Comparison of ENCODE assay signal across 8 cellular contexts in the genomic region with DNA sequence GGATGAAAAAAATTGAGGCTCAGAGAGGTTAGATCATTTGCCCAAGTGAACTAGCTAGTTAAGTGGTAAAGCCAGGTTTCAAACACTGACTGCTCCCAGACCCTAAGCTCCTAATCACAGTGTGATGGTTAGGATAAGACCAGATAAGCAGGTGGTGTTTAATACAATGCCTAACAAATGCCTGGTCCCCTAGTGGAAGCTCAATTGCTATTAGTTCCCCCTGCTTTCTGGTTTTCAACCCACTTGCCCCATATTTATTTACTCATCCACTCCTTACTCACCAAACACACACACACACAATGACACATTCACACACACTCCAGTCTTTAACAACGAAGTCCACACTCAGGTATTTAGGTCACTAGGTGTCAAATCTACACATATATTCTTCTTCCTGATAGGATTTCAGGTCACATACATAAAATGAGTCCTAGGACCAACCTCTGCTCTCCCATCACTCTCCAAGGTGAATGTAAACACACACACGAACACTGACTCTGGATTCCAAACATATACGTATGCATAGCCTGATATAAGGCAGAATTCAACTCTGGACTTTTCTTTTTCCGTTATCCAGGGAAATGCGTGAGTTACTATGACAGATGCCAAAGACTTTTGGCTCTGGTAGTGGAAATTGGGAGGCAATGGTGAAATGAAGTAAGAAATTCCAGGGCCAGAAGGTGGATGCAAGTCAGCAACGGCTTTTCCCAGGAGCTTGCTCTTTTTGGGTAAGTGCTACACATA.
DNase-seq lines count a peak whose midpoint lies in the region; ATAC-seq and TF ChIP-seq lines count a peak whose summit lies in the region.

No MANE protein-coding gene starts in this region.

- H2AFZ ChIP-seq in PC-3 (ENCODE audit: low read length) = peak overlapping the region; percentile 98

- no peaks in the 10 kb centered on the region for H3K36me3 Mint-ChIP-seq in T-helper 1 cell treated with Interleukin-12 subunit alpha and Interleukin-12 subunit beta and Interleukin-4 antibody, amounts not matched to agents 30 μg/mL and 1 μg/mL, for 36 hours (ENCODE audit: low read depth)

- TF ChIP-seq POLR2A in erythroblast (IDR thresholded peaks at IDR 0.05; ENCODE audit: low read length) = no peak
- TF ChIP-seq POLR2A in lower leg skin (IDR thresholded peaks at IDR 0.05) = no peak

- H3K27me3 Mint-ChIP-seq in T-helper 1 cell treated with Interleukin-12 subunit alpha and Interleukin-12 subunit beta and Interleukin-4 antibody, amounts not matched to agents 30 μg/mL and 1 μg/mL, for 36 hours (ENCODE audit: low read depth) = peaks cover 30% of the 10 kb centered on the region

- peaks cover 7% of the 10 kb centered on the region for H3K4me1 Mint-ChIP-seq in T-helper 1 cell treated with Interleukin-12 subunit alpha and Interleukin-12 subunit beta and Interleukin-4 antibody, amounts not matched to agents 30 μg/mL and 1 μg/mL, for 36 hours (ENCODE audit: low read depth)

- H3K27ac ChIP-seq in PC-3 (ENCODE audit: low read length) (no peak overlapping the region), psoas muscle (peak overlapping the region; percentile 83)

- H3K9me2 ChIP-seq in PC-3 (replicated peaks; ENCODE audit: low read length) = no peaks in the 10 kb centered on the region

- no peaks in the 10 kb centered on the region for H3K27me3 ChIP-seq in PC-3 (ENCODE audit: low read length)
- H3K27me3 ChIP-seq in psoas muscle (ENCODE audit: insufficient read depth in 3 of 3, low read length in 2 of 3) = no peaks in the 10 kb centered on the region

- no peaks in the 10 kb centered on the region for H4K20me1 ChIP-seq in PC-3 (ENCODE audit: low read length)

- BruUV-seq in PC-3 (replicated peaks; lab: Mats Ljungman, UMichigan) = no TSS peak

- no peak overlapping the region for H3K27ac Mint-ChIP-seq in T-helper 1 cell treated with Interleukin-12 subunit alpha and Interleukin-12 subunit beta and Interleukin-4 antibody, amounts not matched to agents 30 μg/mL and 1 μg/mL, for 36 hours

- peak overlapping the region; percentile 89 for H3K4me2 ChIP-seq in PC-3 (ENCODE audit: low read length)

- H3K36me3 ChIP-seq in PC-3 (ENCODE audit: low read depth, low read length) (no peaks in the 10 kb centered on the region), psoas muscle (ENCODE audit: insufficient read depth in 1 of 2, low read depth in 1 of 2) (no peaks in the 10 kb centered on the region)

- DNase-seq in T-helper 1 cell (no peak), PC-3 (peak; percentile 38), erythroblast (lab: John Stamatoyannopoulos, UW) (peak; percentile 13 to 22), psoas muscle (no peak), pons (ENCODE audit: low spot score) (no peak), lower leg skin (ENCODE audit: low spot score in 2 of 2) (no peak)

- H3K4me3 ChIP-seq in PC-3 (ENCODE audit: low read length) = peak overlapping the region; percentile 68
- H3K4me3 ChIP-seq in psoas muscle = peak overlapping the region; percentile 78
- no peak overlapping the region for H3K4me3 ChIP-seq in lower leg skin (ENCODE audit: low read depth, poor library complexity, severe bottlenecking)

- peak overlapping the region; percentile 46; the same call in 1 of the 2 replicates for H3K9ac ChIP-seq in PC-3 (ENCODE audit: low read length)

- H3K79me2 ChIP-seq in PC-3 (ENCODE audit: low read length) = no peaks in the 10 kb centered on the region

- 21 to 24% (median 22%) methylated on average over 6 of the region's 6 CpGs for WGBS in psoas muscle, 3 donors
- WGBS in lower leg skin, 2 donors = 19 to 21% methylated on average over 6 of the region's 6 CpGs

- H3F3A ChIP-seq in PC-3 (ENCODE audit: low read length, unreplicated experiment) = no peaks in the 10 kb centered on the region

- ATAC-seq in PC-3 (peak; percentile 4), psoas muscle (no peak), GM18519 (IDR thresholded peaks at IDR 0.05; ENCODE audit: low FRiP score, unreplicated experiment) (no peak)

- intact Hi-C loops in PC-3 (cut with micrococcal nuclease) (loop anchor here (5.0 kb wide), 1 partner anchor 212 kb away; a partner anchor contains a TSS), psoas muscle (cut with DNase I) (loop anchor here in 1 of 2 donors (5.0 kb wide), 1 partner anchor 128 kb away; a partner anchor contains a TSS), lower leg skin (cut with DNase I; ENCODE audit: low total_unique reads) (no loop called here)

- H3K9me3 ChIP-seq in PC-3 (ENCODE audit: low read length) (peaks cover 4% of the 10 kb centered on the region; the same call in 1 of the 2 replicates), psoas muscle (no peaks in the 10 kb centered on the region)

- H3K4me1 ChIP-seq in PC-3 (ENCODE audit: insufficient read depth, low read length) (peaks cover 18% of the 10 kb centered on the region), psoas muscle (peaks cover 12% of the 10 kb centered on the region)

- CTCF ChIA-PET in PC-3 (lab: Charles Lee) = interaction anchor here (1.0 kb wide), 1 partner anchor 123 kb away, joined by 4 read pairs; no protein-coding TSS in a partner anchor

- TF ChIP-seq CTCF in PC-3 (conservative IDR thresholded peaks at IDR 0.05; ENCODE audit: low read depth, low read length) (0 out of 2 replicates have a peak, but pooled peaks have one; percentile 10), psoas muscle (IDR thresholded peaks at IDR 0.05) (no peak), lower leg skin (IDR thresholded peaks at IDR 0.05) (no peak)

- peak overlapping the region; percentile 82 for H3K4me3 Mint-ChIP-seq in T-helper 1 cell treated with Interleukin-12 subunit alpha and Interleukin-12 subunit beta and Interleukin-4 antibody, amounts not matched to agents 30 μg/mL and 1 μg/mL, for 36 hours

- H3K9me3 Mint-ChIP-seq in T-helper 1 cell treated with Interleukin-12 subunit alpha and Interleukin-12 subunit beta and Interleukin-4 antibody, amounts not matched to agents 30 μg/mL and 1 μg/mL, for 36 hours = no peaks in the 10 kb centered on the region

- POLR2A ChIA-PET in PC-3 (lab: Charles Lee; ENCODE audit: unreplicated experiment) = interaction anchor here (0.6 kb wide), 1 partner anchor 360 kb away, joined by 3 read pairs; no protein-coding TSS in a partner anchor

Comparison
In these comparisons a context has a peak if more than half of its experiments do, and no peak if none do; other contexts are left out.
1. DNase-seq: peak in PC-3 (single experiment) and erythroblast (2 of 2); none in T-helper 1 cell (0 of 5), psoas muscle (0 of 2), pons (single experiment) and lower leg skin (0 of 2).